In the genomic region with DNA sequence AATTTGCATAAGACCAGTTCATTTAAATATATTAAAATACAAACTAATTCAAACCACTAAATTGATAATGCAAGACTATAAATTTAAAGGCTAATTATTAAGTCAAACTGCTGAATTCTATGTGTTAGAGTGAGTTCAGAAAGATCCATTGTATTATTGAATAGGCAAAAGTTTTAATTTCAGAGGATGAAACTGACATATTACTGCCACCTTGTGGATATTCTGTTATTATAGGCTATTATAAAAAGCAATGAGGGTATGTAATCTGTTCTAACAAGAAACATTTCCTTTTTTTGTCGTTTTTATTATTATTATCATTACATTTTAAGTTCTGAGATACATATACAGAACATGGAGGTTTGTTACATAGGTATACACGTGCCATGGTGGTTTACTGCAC, we compare ENCODE assay signal across 10 cellular contexts. TPM values are rescaled to one million over a fixed set of nuclear protein-coding genes. Genes with fewer than 3 reads are reported as not detected.
DNase-seq lines count a peak whose midpoint lies in the region; ATAC-seq, FAIRE-seq and TF ChIP-seq lines count a peak whose summit lies in the region.
"Had no signal": no experiment of that assay in that cellular context is flagged by ENCODE, and none has a peak within 500 bp of the region (broad histone marks: within the 10 kb centered on the region; RNA-seq: fewer than 3 reads in every experiment).

No MANE protein-coding gene starts in this region.

- CTCF ChIA-PET in A549 (lab: Yijun Ruan, JAX) (no interaction called here), GM10248 (lab: Yijun Ruan, JAX) (interaction anchor here (1.0 kb wide), 1 partner anchor 9 kb away, joined by 3 read pairs; no protein-coding TSS in a partner anchor), T-cell (lab: Charles Lee) (no interaction called here)

- ATAC-seq in A549 (no peak), T-cell (replicated peaks in 1 of 4) (no peak), sciatic nerve (no peak)
- no peak for ATAC-seq in stimulated activated memory B cell treated with anti-CD40 and anti-IgM and Interleukin-4, amounts not matched to agents 10 μg/mL and 1 μg/mL and 100 μg/mL, for 72 hours
- ATAC-seq: natural killer cell had no signal

- H3K4me3 ChIP-seq in A549 (no peak overlapping the region), fibroblast of villous mesenchyme (ENCODE audit: low read depth, low read length) (no peak overlapping the region)

- no peak for TF ChIP-seq POLR2A in A549 (IDR thresholded peaks at IDR 0.05; ENCODE audit: low read length)

- TF ChIP-seq CTCF in A549 (IDR thresholded peaks at IDR 0.05), result peak; percentile 40; the same call in 2 of the 3 replicates
- TF ChIP-seq CTCF in GM10248 (IDR thresholded peaks at IDR 0.05; ENCODE audit: control extremely low read depth, extremely low read depth, low read depth, missing control alignments), result peak; percentile 22
- TF ChIP-seq CTCF in fibroblast of villous mesenchyme (IDR thresholded peaks at IDR 0.05; ENCODE audit: insufficient read depth, low read depth, low read length), result no peak

- no peak for FAIRE-seq in A549 (lab: Jason Lieb, UNC)

- H3K36me3 Mint-ChIP-seq in activated naive CD8-positive, alpha-beta T cell treated with anti-CD3 and anti-CD28 coated beads for 36 hours, result no peaks in the 10 kb centered on the region
- H3K36me3 Mint-ChIP-seq in T-cell, result no peaks in the 10 kb centered on the region
- H3K36me3 Mint-ChIP-seq in stimulated activated memory B cell treated with anti-CD40 and anti-IgM and Interleukin-4, amounts not matched to agents 10 μg/mL and 1 μg/mL and 100 μg/mL, for 72 hours, result no peaks in the 10 kb centered on the region
- H3K36me3 Mint-ChIP-seq: natural killer cell had no signal

- peak; percentile 46 to 49; a peak in 4 of 5 replicates for TF ChIP-seq RAD21 in A549 (conservative IDR thresholded peaks at IDR 0.05 in 1 of 2, IDR thresholded peaks at IDR 0.05 in 1 of 2)

- TF ChIP-seq EP300 in A549 (IDR thresholded peaks at IDR 0.05), result no peak

- no peaks in the 10 kb centered on the region for H3K9me3 Mint-ChIP-seq in activated naive CD8-positive, alpha-beta T cell treated with anti-CD3 and anti-CD28 coated beads for 36 hours
- no peaks in the 10 kb centered on the region for H3K9me3 Mint-ChIP-seq in T-cell
- no peaks in the 10 kb centered on the region for H3K9me3 Mint-ChIP-seq in stimulated activated memory B cell treated with anti-CD40 and anti-IgM and Interleukin-4, amounts not matched to agents 10 μg/mL and 1 μg/mL and 100 μg/mL, for 72 hours
- H3K9me3 Mint-ChIP-seq: natural killer cell had no signal

- no peaks in the 10 kb centered on the region for H3K4me1 ChIP-seq in A549

- no peak overlapping the region for H3K27ac ChIP-seq in A549

- H3K9me3 ChIP-seq in A549, result no peaks in the 10 kb centered on the region

- intact Hi-C loops in sciatic nerve (cut with DNase I), result no loop called here

- no peak overlapping the region for H3K4me3 Mint-ChIP-seq in activated naive CD8-positive, alpha-beta T cell treated with anti-CD3 and anti-CD28 coated beads for 36 hours
- no peak overlapping the region for H3K4me3 Mint-ChIP-seq in T-cell
- H3K4me3 Mint-ChIP-seq in stimulated activated memory B cell treated with anti-CD40 and anti-IgM and Interleukin-4, amounts not matched to agents 10 μg/mL and 1 μg/mL and 100 μg/mL, for 72 hours, result no peak overlapping the region
- H3K4me3 Mint-ChIP-seq: natural killer cell had no signal

- H3K4me2 ChIP-seq in A549, result no peak overlapping the region

- no peaks in the 10 kb centered on the region for H3K4me1 Mint-ChIP-seq in activated naive CD8-positive, alpha-beta T cell treated with anti-CD3 and anti-CD28 coated beads for 36 hours
- H3K4me1 Mint-ChIP-seq in T-cell, result no peaks in the 10 kb centered on the region
- H3K4me1 Mint-ChIP-seq in stimulated activated memory B cell treated with anti-CD40 and anti-IgM and Interleukin-4, amounts not matched to agents 10 μg/mL and 1 μg/mL and 100 μg/mL, for 72 hours, result no peaks in the 10 kb centered on the region
- H3K4me1 Mint-ChIP-seq: natural killer cell had no signal

- POLR2A ChIA-PET in A549 (lab: Yijun Ruan, JAX), result no interaction called here
- POLR2A ChIA-PET in GM10248 (lab: Yijun Ruan, JAX), result no interaction called here
- POLR2A ChIA-PET in T-cell (lab: Charles Lee), result no interaction called here

- DNase-seq in A549 (ENCODE audit: low read depth in 1 of 2, low spot score in 1 of 2) (no peak), GM10248 (ENCODE audit: extremely low spot score) (no peak), RKO (ENCODE audit: low spot score) (peak; percentile 19), fibroblast of villous mesenchyme (ENCODE audit: low read depth) (peak; percentile 2), T-cell (no peak), sciatic nerve (ENCODE audit: low spot score) (no peak)
- DNase-seq in activated naive CD8-positive, alpha-beta T cell treated with anti-CD3 and anti-CD28 coated beads for 36 hours, result no peak
- DNase-seq: foreskin melanocyte, natural killer cell had no signal

- peaks cover 16% of the 10 kb centered on the region for H3K27me3 Mint-ChIP-seq in activated naive CD8-positive, alpha-beta T cell treated with anti-CD3 and anti-CD28 coated beads for 36 hours
- H3K27me3 Mint-ChIP-seq in T-cell, result peaks cover 0 to 15% of the 10 kb centered on the region in 2 donors
- no peaks in the 10 kb centered on the region for H3K27me3 Mint-ChIP-seq in stimulated activated memory B cell treated with anti-CD40 and anti-IgM and Interleukin-4, amounts not matched to agents 10 μg/mL and 1 μg/mL and 100 μg/mL, for 72 hours

- no peak overlapping the region for H3K27ac Mint-ChIP-seq in activated naive CD8-positive, alpha-beta T cell treated with anti-CD3 and anti-CD28 coated beads for 36 hours
- no peak overlapping the region for H3K27ac Mint-ChIP-seq in T-cell
- H3K27ac Mint-ChIP-seq in stimulated activated memory B cell treated with anti-CD40 and anti-IgM and Interleukin-4, amounts not matched to agents 10 μg/mL and 1 μg/mL and 100 μg/mL, for 72 hours, result no peak overlapping the region
- H3K27ac Mint-ChIP-seq: natural killer cell had no signal

- 2% methylated on average over 2 of the region's 2 CpGs for WGBS in A549 (ENCODE audit: missing lambda C conversion rate)

TF ChIP-seq in A549, 52 proteins besides CTCF, POLR2A, EP300 and RAD21:
- TF ChIP-seq TP53 (CRISPR knock-in tag; IDR thresholded peaks at IDR 0.05), result no peak
- no peak for TF ChIP-seq HOXA7 (CRISPR knock-in tag; IDR thresholded peaks at IDR 0.05)
- TF ChIP-seq SMC3 (IDR thresholded peaks at IDR 0.05), result peak; percentile 44

RNA-seq across cellular contexts. Expression of gene NAALAD2, which starts 20.9 kb away (rescaled TPM):
- polyA plus RNA-seq in A549 (2011; rRNA removed) (not detected in 2 replicates), A549 (2017; fragmentation: RNase III; extraction: RNeasy Plus Mini Kit Qiagen cat#74134 plus additional on column Dnase treatment) (not detected in 3 replicates)
- polyA plus RNA-seq in A549 (2012; cell fraction: cytosol; rRNA removed), result not detected in 2 replicates
- polyA plus RNA-seq in A549 (2012; cell fraction: nucleus; rRNA removed), result not detected in 2 replicates
- polyA minus RNA-seq in A549 (2011; rRNA and poly(A)+ RNA removed), result not detected in 2 replicates
- total RNA-seq in fibroblast of villous mesenchyme (1.9 and 2.2 TPM in 2 replicates), T-cell (not detected), sciatic nerve (12.5 TPM)
- not detected for total RNA-seq in activated naive CD8-positive, alpha-beta T cell treated with anti-CD3 and anti-CD28 coated beads for 36 hours
- total RNA-seq: natural killer cell had no signal

RNA-seq across cellular contexts. Expression of gene UBTFL1, which starts 27.8 kb away (rescaled TPM):
- not detected in 2 replicates for polyA plus RNA-seq in A549 (2011; rRNA removed)
- polyA plus RNA-seq in A549 (2012; cell fraction: cytosol; rRNA removed), result not detected in 2 replicates
- polyA plus RNA-seq in A549 (2012; cell fraction: nucleus; rRNA removed), result not detected in 2 replicates
- not detected in 3 replicates for polyA plus RNA-seq in A549 (2017; fragmentation: RNase III; extraction: RNeasy Plus Mini Kit Qiagen cat#74134 plus additional on column Dnase treatment)
- not detected in 2 replicates for polyA minus RNA-seq in A549 (2011; rRNA and poly(A)+ RNA removed)
- not detected in 2 replicates for total RNA-seq in fibroblast of villous mesenchyme
- total RNA-seq in activated naive CD8-positive, alpha-beta T cell treated with anti-CD3 and anti-CD28 coated beads for 36 hours, result not detected
- not detected for total RNA-seq in T-cell
- total RNA-seq in sciatic nerve, result not detected
- total RNA-seq: natural killer cell had no signal

Comparison
In these comparisons a context has a peak if more than half of its experiments do, and no peak if none do; other contexts are left out.
1. DNase-seq: peak in RKO (single experiment) and fibroblast of villous mesenchyme (single experiment); none in A549 (0 of 2), GM10248 (single experiment), activated naive CD8-positive, alpha-beta T cell treated with anti-CD3 and anti-CD28 coated beads for 36 hours (single experiment), T-cell (0 of 34) and sciatic nerve (single experiment).